Comparison of ENCODE assay signal across 13 cellular contexts in genomic region chr1:50930193-50930592, GRCh38. TPM values are rescaled to one million over a fixed set of nuclear protein-coding genes. Genes with fewer than 3 reads are reported as not detected.
DNase-seq lines count a peak whose midpoint lies in the region; ATAC-seq lines count a peak whose summit lies in the region.
"Had no signal": no experiment of that assay in that cellular context is flagged by ENCODE, and none has a peak within 500 bp of the region (broad histone marks: within the 10 kb centered on the region; RNA-seq: fewer than 3 reads in every experiment).

No MANE protein-coding gene starts in this region.

- DNase-seq in left colon (no peak), GM03348 (ENCODE audit: low spot score) (no peak), NCI-H2107 (lab: John Stamatoyannopoulos, UW) (no peak), immature natural killer cell (no peak)
- DNase-seq: activated CD8-positive, alpha-beta memory T cell treated with anti-CD3 and anti-CD28 coated beads, Interleukin-2, amount 50 U/mL, for 4 hours; heart right ventricle; mammary epithelial cell; ovary; Peyer's patch had no signal

- H3K4me1 Mint-ChIP-seq in immature natural killer cell, result peaks cover 14 to 47% of the 10 kb centered on the region in 2 donors

- H3K36me3 Mint-ChIP-seq in immature natural killer cell, result peaks cover 0 to 4% (median 0%) of the 10 kb centered on the region in 3 donors

- peaks cover 0 to 1% (median 0%) of the 10 kb centered on the region in 3 donors for H3K27me3 Mint-ChIP-seq in immature natural killer cell (ENCODE audit: low read depth in 3 of 3)
- H3K27me3 Mint-ChIP-seq: IgD-negative memory B cell had no signal

- intact Hi-C loops in left colon (cut with DNase I, micrococcal nuclease), result no loop called here

- ATAC-seq in GM18868 (IDR thresholded peaks at IDR 0.05; ENCODE audit: unreplicated experiment) (peak; percentile 79), GM21529 (IDR thresholded peaks at IDR 0.05; ENCODE audit: unreplicated experiment) (peak; percentile 83), HG03378 (IDR thresholded peaks at IDR 0.05; ENCODE audit: unreplicated experiment) (peak; percentile 92), left colon (peak; percentile 64)
- ATAC-seq: heart right ventricle had no signal

- no peaks in the 10 kb centered on the region for H3K9me3 Mint-ChIP-seq in immature natural killer cell

- H3K4me3 Mint-ChIP-seq in immature natural killer cell, result no peak overlapping the region
- H3K4me3 Mint-ChIP-seq: IgD-negative memory B cell had no signal

- H3K27ac Mint-ChIP-seq in immature natural killer cell, result peak overlapping the region in 1 of 6 donors; percentile 39

RNA-seq across cellular contexts. Expression of gene FAF1, which starts 29.9 kb away (rescaled TPM):
- 10 to 100 TPM; 48.8 to 52.6 TPM for total RNA-seq in left colon
- polyA plus RNA-seq in immature natural killer cell, result 10 to 100 TPM; 31.1 to 49.8 (median 44.0) TPM

RNA-seq across cellular contexts. Expression of gene CDKN2C, which starts 39.9 kb away (rescaled TPM):
- 1 to 10 TPM; 5.8 to 6.4 TPM for total RNA-seq in left colon
- 10 to 100 TPM; 12.7 to 22.8 (median 18.2) TPM for polyA plus RNA-seq in immature natural killer cell
